Comparison of ENCODE assay signal across 25 cellular contexts in genomic region chr5:65612298-65612907, GRCh38. TPM values are rescaled to one million over a fixed set of nuclear protein-coding genes. Genes with fewer than 3 reads are reported as not detected.
DNase-seq lines count a peak whose midpoint lies in the region; ATAC-seq and TF ChIP-seq lines count a peak whose summit lies in the region.
"Had no signal": no experiment of that assay in that cellular context is flagged by ENCODE, and none has a peak within 500 bp of the region (broad histone marks: within the 10 kb centered on the region; RNA-seq: fewer than 3 reads in every experiment).

No MANE protein-coding gene starts in this region.

- H3F3A ChIP-seq in smooth muscle cell (ENCODE audit: low read depth) = no peaks in the 10 kb centered on the region

- DNase-seq in DMS53 (lab: John Stamatoyannopoulos, UW) (peak; percentile 66), epithelial cell of prostate (ENCODE audit: low read depth, low spot score) (no peak), smooth muscle cell (lab: John Stamatoyannopoulos, UW; ENCODE audit: unreplicated experiment) (no peak), GM13977 (ENCODE audit: low spot score) (no peak)
- no peak for DNase-seq in stimulated activated CD8-positive, alpha-beta memory T cell treated with anti-CD3 and anti-CD28 coated beads, Interleukin-4, amount 100 ng/mL, for 48 hours
- DNase-seq: activated B cell treated with CpG ODN at 0.5 μM for 24 hours; activated CD4-positive, alpha-beta T cell treated with anti-CD3 and anti-CD28 coated beads, Interleukin-2, amount 10 ng/mL, durations not matched to agents 7 days and 5 days; activated effector memory CD4-positive, alpha-beta T cell treated with anti-CD3 and anti-CD28 coated beads, Interleukin-2, amount 50 U/mL, for 16 hours; activated T-cell treated with anti-CD3 and anti-CD28 coated beads, Interleukin-2, amount 50 U/mL, for 24 hours; colonic mucosa; effector CD8-positive, alpha-beta T cell; H9; NCI-H2171; NCI-H524; OCI-M1; posterior cingulate gyrus; right cardiac atrium; SK-N-SH; spleen; stimulated activated CD4-positive, alpha-beta T cell treated with anti-CD3 and anti-CD28 coated beads, Interleukin-2, amount 100 ng/mL, for 48 hours had no signal

- H3K27ac ChIP-seq in epithelial cell of prostate (peak overlapping the region; percentile 21), smooth muscle cell (ENCODE audit: low read depth) (peak overlapping the region; percentile 52)
- H3K27ac ChIP-seq: C4-2B, cardiac muscle cell, colonic mucosa, spleen, tibial nerve had no signal

- no peak overlapping the region for H3K4me2 ChIP-seq in smooth muscle cell
- H3K4me2 ChIP-seq: SK-N-SH had no signal

- H3K79me2 ChIP-seq in smooth muscle cell (ENCODE audit: low read depth) = peaks cover 22% of the 10 kb centered on the region

- TF ChIP-seq CTCF in smooth muscle cell (IDR thresholded peaks at IDR 0.05; ENCODE audit: borderline replicate concordance, insufficient read depth, poor library complexity, severe bottlenecking) (no peak), GM13977 (IDR thresholded peaks at IDR 0.05; ENCODE audit: extremely low read depth, insufficient read depth, missing control alignments) (no peak)

- no peak overlapping the region for H3K9ac ChIP-seq in smooth muscle cell (ENCODE audit: low read depth)
- H3K9ac ChIP-seq: SK-N-SH had no signal

- TF ChIP-seq RAD21 in Ishikawa (IDR thresholded peaks at IDR 0.05; ENCODE audit: low read depth) = no peak

- TF ChIP-seq EP300 in Ishikawa (IDR thresholded peaks at IDR 0.05; ENCODE audit: borderline replicate concordance) = no peak

- no peak overlapping the region for H3K4me3 ChIP-seq in smooth muscle cell
- H3K4me3 ChIP-seq: cardiac muscle cell, colonic mucosa, spleen, tibial nerve had no signal

- no peaks in the 10 kb centered on the region for H3K9me3 ChIP-seq in smooth muscle cell (replicated peaks; ENCODE audit: low read depth)
- H3K9me3 ChIP-seq: colonic mucosa, SK-N-SH, spleen, tibial nerve had no signal

- H3K4me1 ChIP-seq in smooth muscle cell (ENCODE audit: low read depth) = no peaks in the 10 kb centered on the region
- H3K4me1 ChIP-seq: colonic mucosa, tibial nerve had no signal

- no peak overlapping the region for H2AFZ ChIP-seq in smooth muscle cell (ENCODE audit: low read depth)

- 97% methylated on average over 4 of the region's 4 CpGs for WGBS in smooth muscle cell (ENCODE audit: low lambda C conversion rate)

- peaks cover 20% of the 10 kb centered on the region for H4K20me1 ChIP-seq in smooth muscle cell (ENCODE audit: low read depth)

- no peaks in the 10 kb centered on the region for H3K27me3 ChIP-seq in smooth muscle cell (ENCODE audit: low read depth)
- H3K27me3 ChIP-seq: cardiac muscle cell, colonic mucosa, spleen, tibial nerve had no signal

- no peak for ATAC-seq in GM18861 (IDR thresholded peaks at IDR 0.05; ENCODE audit: unreplicated experiment)
- ATAC-seq: right cardiac atrium had no signal

- in situ Hi-C loops in GM13977 (cut with MboI; ENCODE audit: low pct_unique_long_range_greater_than_20kb, low sequenced_read_pairs, unreplicated experiment) = no loop called here

- H3K36me3 ChIP-seq in smooth muscle cell (ENCODE audit: low read depth) = peaks cover 37% of the 10 kb centered on the region

TF ChIP-seq in Ishikawa, 13 proteins besides CTCF, POLR2A, EP300 and RAD21:
- 0 out of 2 replicates have a peak, but pooled peaks have one; percentile 50 for TF ChIP-seq CEBPB (IDR thresholded peaks at IDR 0.05)
- TF ChIP-seq TAF1 (IDR thresholded peaks at IDR 0.05; ENCODE audit: low read depth) = no peak

RNA-seq across cellular contexts. Expression of gene TRIM23, which starts 11.7 kb away (rescaled TPM):
- 20.0 and 25.1 TPM in 2 replicates for total RNA-seq in smooth muscle cell
- polyA plus RNA-seq in smooth muscle cell = 7.0 and 9.8 TPM in 2 replicates

RNA-seq across cellular contexts. Expression of gene SHLD3, which starts 12.4 kb away (rescaled TPM):
- total RNA-seq in smooth muscle cell = 2.9 and 3.1 TPM in 2 replicates
- 0.91 and 2.4 TPM in 2 replicates for polyA plus RNA-seq in smooth muscle cell

RNA-seq across cellular contexts. Expression of gene TRAPPC13, which starts 12.4 kb away (rescaled TPM):
- total RNA-seq in smooth muscle cell = 19.5 and 40.5 TPM in 2 replicates
- polyA plus RNA-seq in smooth muscle cell = 13.7 and 16.6 TPM in 2 replicates

RNA-seq across cellular contexts. Expression of gene PPWD1, which starts 49.3 kb away (rescaled TPM):
- 51.4 and 56.9 TPM in 2 replicates for total RNA-seq in smooth muscle cell
- polyA plus RNA-seq in smooth muscle cell = 21.5 and 25.8 TPM in 2 replicates

RNA-seq across cellular contexts. Expression of gene CENPK, which starts 49.4 kb away (rescaled TPM):
- 19.1 and 22.9 TPM in 2 replicates for total RNA-seq in smooth muscle cell
- polyA plus RNA-seq in smooth muscle cell = 16.6 and 19.2 TPM in 2 replicates
